Comparison of ENCODE assay signal across 1 cellular context in the genomic region with DNA sequence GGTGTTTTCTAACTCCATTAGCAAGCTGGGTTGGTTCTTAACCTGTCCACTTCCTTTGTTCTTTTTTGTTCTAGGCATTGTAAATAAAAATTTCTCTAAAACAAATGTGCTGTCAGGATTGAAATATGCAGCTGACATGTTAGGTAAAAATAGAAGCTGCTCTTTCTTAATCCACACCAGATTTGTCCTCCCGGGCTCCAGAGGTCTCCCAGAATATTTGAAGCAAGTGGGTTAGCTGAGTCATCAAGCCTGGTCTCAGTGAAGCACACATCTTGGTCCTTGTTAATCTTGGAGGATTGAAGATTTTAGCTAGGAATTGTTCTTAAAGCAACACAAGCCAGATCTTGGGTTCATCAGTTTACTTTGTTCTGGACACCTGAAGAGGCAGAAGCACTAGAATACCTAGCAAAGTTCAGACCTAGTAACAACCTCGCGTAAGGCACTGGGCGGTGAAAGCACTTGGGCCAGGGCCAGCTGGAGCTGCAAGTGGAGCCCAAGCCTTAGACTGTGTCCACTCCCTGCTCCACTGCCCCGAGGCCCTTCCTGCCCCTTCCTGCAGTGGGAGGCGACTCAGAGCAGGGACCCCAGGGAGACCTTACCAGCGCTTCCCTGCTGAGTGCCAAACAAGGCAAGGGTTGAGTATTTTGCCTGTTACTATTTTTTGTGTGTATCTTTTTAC.
TF ChIP-seq lines count a peak whose summit lies in the region.

No MANE protein-coding gene starts in this region.

TF ChIP-seq in IMR-90, 13 proteins besides CTCF, POLR2A, EP300 and RAD21 (continued from another document):
- TF ChIP-seq, protein P1, sequence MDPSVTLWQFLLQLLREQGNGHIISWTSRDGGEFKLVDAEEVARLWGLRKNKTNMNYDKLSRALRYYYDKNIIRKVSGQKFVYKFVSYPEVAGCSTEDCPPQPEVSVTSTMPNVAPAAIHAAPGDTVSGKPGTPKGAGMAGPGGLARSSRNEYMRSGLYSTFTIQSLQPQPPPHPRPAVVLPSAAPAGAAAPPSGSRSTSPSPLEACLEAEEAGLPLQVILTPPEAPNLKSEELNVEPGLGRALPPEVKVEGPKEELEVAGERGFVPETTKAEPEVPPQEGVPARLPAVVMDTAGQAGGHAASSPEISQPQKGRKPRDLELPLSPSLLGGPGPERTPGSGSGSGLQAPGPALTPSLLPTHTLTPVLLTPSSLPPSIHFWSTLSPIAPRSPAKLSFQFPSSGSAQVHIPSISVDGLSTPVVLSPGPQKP (IDR thresholded peaks at IDR 0.05; ENCODE audit: borderline replicate concordance, low read depth, low read length), result no peak
